Comparison of ENCODE assay signal across 23 cellular contexts in the genomic region with DNA sequence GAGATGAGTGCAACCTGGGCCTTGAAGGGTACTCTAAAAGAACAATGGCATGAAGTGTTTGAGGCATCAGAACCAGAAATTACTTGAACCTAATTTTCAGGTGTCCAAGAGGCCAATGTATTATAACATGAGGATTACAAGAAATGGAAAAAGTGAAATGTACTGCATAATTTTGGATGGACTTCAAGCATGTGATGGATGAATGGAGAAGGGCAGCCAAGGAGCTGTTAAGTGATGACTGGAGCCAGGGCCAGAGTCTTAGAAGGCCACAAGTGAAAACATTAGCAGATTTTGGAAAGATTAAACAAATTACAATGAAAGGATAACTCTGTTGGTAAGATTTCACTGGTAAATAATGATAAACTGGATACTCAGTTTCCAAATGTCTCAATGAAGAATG.
DNase-seq lines count a peak whose midpoint lies in the region; ATAC-seq, FAIRE-seq and TF ChIP-seq lines count a peak whose summit lies in the region.
"Had no signal": no experiment of that assay in that cellular context is flagged by ENCODE, and none has a peak within 500 bp of the region (broad histone marks: within the 10 kb centered on the region; RNA-seq: fewer than 3 reads in every experiment).

No MANE protein-coding gene starts in this region.

- H3K4me1 Mint-ChIP-seq in astrocyte (ENCODE audit: low read depth, unreplicated experiment) (no peaks in the 10 kb centered on the region), nephron (peaks cover 16% of the 10 kb centered on the region)
- H3K4me1 Mint-ChIP-seq: B cell; CD4-positive, CD25-positive, alpha-beta regulatory T cell; GM23338; H9 had no signal

- H3K9me3 Mint-ChIP-seq in astrocyte (ENCODE audit: unreplicated experiment) (peaks cover 8% of the 10 kb centered on the region), nephron (peaks cover 5% of the 10 kb centered on the region)
- H3K9me3 Mint-ChIP-seq: GM23338, HFFc6 had no signal

- no peaks in the 10 kb centered on the region for H3K79me2 ChIP-seq in astrocyte (ENCODE audit: insufficient read depth, low read length)

- H3K9me3 ChIP-seq in astrocyte (ENCODE audit: insufficient read depth, low read depth, low read length) = no peaks in the 10 kb centered on the region
- H3K9me3 ChIP-seq: BLaER1, Caco-2 had no signal

- H3K9ac ChIP-seq in astrocyte (ENCODE audit: low read length) = no peak overlapping the region
- H3K9ac ChIP-seq: BLaER1 had no signal

- TF ChIP-seq CTCF in astrocyte (IDR thresholded peaks at IDR 0.05; ENCODE audit: insufficient read depth, low read depth, low read length) = no peak
- no peak for TF ChIP-seq CTCF in nephron (IDR thresholded peaks at IDR 0.05; ENCODE audit: unreplicated experiment in 3 of 3)

- no peaks in the 10 kb centered on the region for H3K27me3 ChIP-seq in astrocyte (ENCODE audit: insufficient read depth, low read length)
- H3K27me3 ChIP-seq: BLaER1 had no signal

- no peak overlapping the region for H3K4me2 ChIP-seq in astrocyte (ENCODE audit: low read length)
- H3K4me2 ChIP-seq: BLaER1, GM23338 had no signal

- H3K4me3 Mint-ChIP-seq in astrocyte (ENCODE audit: unreplicated experiment) (no peak overlapping the region), nephron (no peak overlapping the region)
- H3K4me3 Mint-ChIP-seq: B cell; CD8-positive, alpha-beta T cell; GM23338; H9; HFFc6 had no signal

- H4K20me1 ChIP-seq in astrocyte (ENCODE audit: insufficient read depth, low read length) = no peaks in the 10 kb centered on the region
- H4K20me1 ChIP-seq: BLaER1 had no signal

- H3K4me3 ChIP-seq in astrocyte (ENCODE audit: insufficient read depth, low read depth, low read length) = no peak overlapping the region
- H3K4me3 ChIP-seq: BLaER1, GM23338 had no signal

- no peak overlapping the region for H3K27ac ChIP-seq in astrocyte (ENCODE audit: low read depth, low read length)
- H3K27ac ChIP-seq: 22Rv1, BLaER1, C4-2B had no signal

- H3K36me3 Mint-ChIP-seq in astrocyte (ENCODE audit: low read depth, unreplicated experiment) (no peaks in the 10 kb centered on the region), nephron (ENCODE audit: low read depth) (no peaks in the 10 kb centered on the region)
- H3K36me3 Mint-ChIP-seq: CD4-positive, CD25-positive, alpha-beta regulatory T cell; CD8-positive, alpha-beta T cell had no signal

- FAIRE-seq in astrocyte (lab: Jason Lieb, UNC) = no peak
- no peak for FAIRE-seq in HTR-8/SVneo (lab: Jason Lieb, UNC)
- FAIRE-seq: A204.1, G401.6, GM12892 had no signal

- H3K27ac Mint-ChIP-seq in astrocyte (ENCODE audit: unreplicated experiment) = no peak overlapping the region
- H3K27ac Mint-ChIP-seq in nephron = peak overlapping the region in 2 of 3 experiments; percentile 1 to 61
- H3K27ac Mint-ChIP-seq: B cell; CD4-positive, CD25-positive, alpha-beta regulatory T cell; CD8-positive, alpha-beta T cell; GM23338; H9; HFFc6 had no signal

- H3K27me3 Mint-ChIP-seq in astrocyte (ENCODE audit: low read depth, unreplicated experiment) (no peaks in the 10 kb centered on the region), nephron (ENCODE audit: low read depth) (peaks cover 4% of the 10 kb centered on the region)
- H3K27me3 Mint-ChIP-seq: B cell; CD4-positive, CD25-positive, alpha-beta regulatory T cell had no signal

- ATAC-seq in GM21381 (IDR thresholded peaks at IDR 0.05; ENCODE audit: unreplicated experiment) = no peak
- ATAC-seq: CD8-positive, alpha-beta T cell; GM23338 had no signal

- H3K4me1 ChIP-seq in astrocyte (ENCODE audit: insufficient read depth, low read length) = no peaks in the 10 kb centered on the region
- H3K4me1 ChIP-seq: BLaER1, Caco-2 had no signal

- DNase-seq in astrocyte (ENCODE audit: low read depth) (peak; percentile 32), fibroblast of peridontal ligament (ENCODE audit: extremely low read depth) (peak; percentile 38), stromal cell of bone marrow (ENCODE audit: low read depth) (peak; percentile 60), HTR-8/SVneo (ENCODE audit: insufficient read length, low spot score) (no peak), iPS-NIHi11 (ENCODE audit: low spot score) (no peak), medulla oblongata (ENCODE audit: extremely low spot score) (no peak)
- DNase-seq: Caco-2; CD4-positive, CD25-positive, alpha-beta regulatory T cell; CD8-positive, alpha-beta T cell; DMS153; DND-41; H9; HFFc6 had no signal

- H2AFZ ChIP-seq in astrocyte (ENCODE audit: low read depth, low read length) = no peak overlapping the region
- H2AFZ ChIP-seq: GM23338 had no signal

- H3K36me3 ChIP-seq in astrocyte (ENCODE audit: insufficient read depth, low read length) = no peaks in the 10 kb centered on the region
- H3K36me3 ChIP-seq: BLaER1 had no signal

Comparison
In these comparisons a context has a peak if more than half of its experiments do, and no peak if none do; other contexts are left out.
1. DNase-seq: peak in astrocyte (single experiment), fibroblast of peridontal ligament (single experiment) and stromal cell of bone marrow (single experiment); none in HTR-8/SVneo (single experiment), iPS-NIHi11 (single experiment) and medulla oblongata (single experiment).